ENCODE assay signal across 26 cellular contexts in genomic region chr20:62019144-62019805, GRCh38. TPM values are rescaled to one million over a fixed set of nuclear protein-coding genes. Genes with fewer than 3 reads are reported as not detected.
DNase-seq lines count a peak whose midpoint lies in the region; ATAC-seq, FAIRE-seq and TF ChIP-seq lines count a peak whose summit lies in the region.
"Had no signal": no experiment of that assay in that cellular context is flagged by ENCODE, and none has a peak within 500 bp of the region (broad histone marks: within the 10 kb centered on the region; RNA-seq: fewer than 3 reads in every experiment).

No MANE protein-coding gene starts in this region.

- no peak overlapping the region for H3K4me3 ChIP-seq in Panc1 (ENCODE audit: low read depth in 2 of 2, low read length in 2 of 2)
- no peak overlapping the region for H3K4me3 ChIP-seq in GM12878
- H3K4me3 ChIP-seq in lower lobe of right lung: no peak overlapping the region
- no peak overlapping the region for H3K4me3 ChIP-seq in skeletal muscle satellite cell (ENCODE audit: low read length)
- no peak overlapping the region for H3K4me3 ChIP-seq in hepatocyte
- H3K4me3 ChIP-seq: dorsolateral prefrontal cortex, mucosa of descending colon, SK-N-MC, upper lobe of right lung had no signal

- H4K20me1 ChIP-seq in GM12878 (ENCODE audit: control insufficient read depth, insufficient read depth) (no peaks in the 10 kb centered on the region), hepatocyte (ENCODE audit: insufficient read depth, poor library complexity, severe bottlenecking) (peaks cover 65% of the 10 kb centered on the region)

- H3K36me3 ChIP-seq in Panc1 (ENCODE audit: control insufficient read depth, insufficient read depth, low read length) (no peaks in the 10 kb centered on the region), GM12878 (ENCODE audit: control insufficient read depth in 2 of 2, insufficient read depth in 2 of 2, low read length in 1 of 2) (no peaks in the 10 kb centered on the region; a peak in 2 of 4 replicates), lower lobe of right lung (no peaks in the 10 kb centered on the region), skeletal muscle satellite cell (ENCODE audit: insufficient read depth, low read length) (no peaks in the 10 kb centered on the region), hepatocyte (replicated peaks; ENCODE audit: insufficient read depth, low read depth) (no peaks in the 10 kb centered on the region)
- H3K36me3 ChIP-seq: upper lobe of right lung had no signal

- no peak for TF ChIP-seq RAD21 in GM12878 (IDR thresholded peaks at IDR 0.05; ENCODE audit: insufficient read depth, low read depth, low read length)

- no peaks in the 10 kb centered on the region for H3K4me1 ChIP-seq in Panc1 (ENCODE audit: control insufficient read depth, insufficient read depth, low read length)
- H3K4me1 ChIP-seq in GM12878 (ENCODE audit: control insufficient read depth, insufficient read depth, low read length): peaks cover 20% of the 10 kb centered on the region
- peaks cover 7% of the 10 kb centered on the region for H3K4me1 ChIP-seq in lower lobe of right lung
- H3K4me1 ChIP-seq in skeletal muscle satellite cell (ENCODE audit: control insufficient read depth, insufficient read depth, low read length): peaks cover 6% of the 10 kb centered on the region
- H3K4me1 ChIP-seq in hepatocyte (ENCODE audit: insufficient read depth): no peaks in the 10 kb centered on the region
- H3K4me1 ChIP-seq: Caco-2 had no signal

- H3K27ac ChIP-seq in Panc1 (ENCODE audit: low read length) (no peak overlapping the region), GM12878 (ENCODE audit: control insufficient read depth, insufficient read depth) (no peak overlapping the region), lower lobe of right lung (no peak overlapping the region), hepatocyte (no peak overlapping the region)
- H3K27ac ChIP-seq: C4-2B, dorsolateral prefrontal cortex, SK-N-MC, upper lobe of right lung had no signal

- WGBS in GM12878 (ENCODE audit: insufficient coverage, insufficient replicate concordance, low lambda C conversion rate, missing lambda C conversion rate): 87% methylated on average over 19 of the region's 19 CpGs
- 95% methylated on average over 19 of the region's 19 CpGs for WGBS in hepatocyte (ENCODE audit: low lambda C conversion rate, missing lambda C conversion rate)

- SMC1A ChIA-PET in GM12878 (lab: Charles Lee; ENCODE audit: uncharacterized antibody, unreplicated experiment): no interaction called here

- H2AFZ ChIP-seq in GM12878 (ENCODE audit: control insufficient read depth, low read depth, low read length) (no peak overlapping the region), hepatocyte (no peak overlapping the region)

- in situ Hi-C loops in Panc1 (cut with HindIII; ENCODE audit: low pct_unique_long_range_greater_than_20kb, low sequenced_read_pairs): no loop called here
- in situ Hi-C loops in GM12878 (cut with MboI): loop anchor here (25.0 kb wide), 1 partner anchor 368 kb away; the partner anchor contains the start of gene RPS21

- no peak for TF ChIP-seq EP300 in GM12878 (IDR thresholded peaks at IDR 0.05; ENCODE audit: borderline replicate concordance in 1 of 2, control insufficient read depth in 1 of 2, low read depth in 2 of 2, low read length in 2 of 2)

- DNase-seq in Panc1 (ENCODE audit: low read depth, low spot score): no peak
- DNase-seq in GM12878 (ENCODE audit: low read depth, low spot score): no peak
- DNase-seq in lower lobe of right lung: peak; percentile 21
- no peak for DNase-seq in SIG-M5 (lab: John Stamatoyannopoulos, UW)
- DNase-seq in HuH-7 (ENCODE audit: low spot score): no peak
- DNase-seq in hepatocyte (ENCODE audit: low spot score): no peak
- DNase-seq: activated CD4-positive, alpha-beta T cell treated with anti-CD3 and anti-CD28 coated beads for 36 hours; activated CD8-positive, alpha-beta T cell treated with anti-CD3 and anti-CD28 coated beads, Interleukin-2, amount 10 ng/mL, durations not matched to agents 7 days and 5 days; activated effector memory CD4-positive, alpha-beta T cell treated with Interleukin-2 at 50 U/mL for 16 hours; activated naive CD8-positive, alpha-beta T cell treated with anti-CD3 and anti-CD28 coated beads, Interleukin-2, amount 10 ng/mL, durations not matched to agents 7 days and 5 days; Caco-2; mucosa of descending colon; NCI-H1105 treated with DMSO at 0.1 percent for 48 hours; NCI-H2029; NCI-H226; NCI-H69; upper lobe of right lung had no signal

- H3K4me2 ChIP-seq in GM12878 (ENCODE audit: control insufficient read depth, insufficient read depth): peak overlapping the region; percentile 25; the same call in 1 of the 2 replicates
- peak overlapping the region; percentile 40 for H3K4me2 ChIP-seq in skeletal muscle satellite cell (ENCODE audit: low read length)
- H3K4me2 ChIP-seq in hepatocyte: no peak overlapping the region

- no peaks in the 10 kb centered on the region for H3K9me2 ChIP-seq in hepatocyte (replicated peaks; ENCODE audit: insufficient read depth)

- ATAC-seq in Panc1 (0 out of 2 replicates have a peak, but pooled peaks have one; percentile 37), GM12878 (no peak), lower lobe of right lung (no peak)
- ATAC-seq: activated CD4-positive, alpha-beta T cell treated with anti-CD3 and anti-CD28 coated beads for 36 hours; activated CD8-positive, alpha-beta T cell treated with anti-CD3 and anti-CD28 coated beads, Interleukin-2, amount 10 ng/mL, durations not matched to agents 7 days and 5 days; HCT116 had no signal

- CTCF ChIA-PET in Panc1 (lab: Charles Lee): no interaction called here
- CTCF ChIA-PET in GM12878 (lab: Yijun Ruan, JAX): interaction anchor here (1.2 kb wide), 1 partner anchor 9 kb away, joined by 4 read pairs; no protein-coding TSS in a partner anchor

- TF ChIP-seq CTCF in Panc1 (IDR thresholded peaks at IDR 0.05) (no peak), GM12878 (IDR thresholded peaks at IDR 0.05 in 2 of 3, conservative IDR thresholded peaks at IDR 0.05 in 1 of 3; ENCODE audit: control insufficient read depth in 2 of 3, extremely low read depth in 1 of 3, insufficient read depth in 1 of 3, low read depth in 3 of 3, low read length in 3 of 3) (no peak), lower lobe of right lung (IDR thresholded peaks at IDR 0.05) (no peak), hepatocyte (IDR thresholded peaks at IDR 0.05; ENCODE audit: poor library complexity) (no peak)

- FAIRE-seq in GM12878 (lab: Jason Lieb, UNC): no peak
- FAIRE-seq: endothelial cell of umbilical vein, G401.6, keratinocyte, RCC 7860 had no signal

- POLR2A ChIA-PET in Panc1 (lab: Charles Lee): no interaction called here
- POLR2A ChIA-PET in GM12878 (lab: Charles Lee): no interaction called here

- intact Hi-C loops in Panc1 (cut with micrococcal nuclease; ENCODE audit: unreplicated experiment): no loop called here
- intact Hi-C loops in GM12878 (cut with micrococcal nuclease; ENCODE audit: unreplicated experiment): loop anchor here (10.0 kb wide), 1 partner anchor 366 kb away; the partner anchor contains the start of gene RPS21
- intact Hi-C loops in lower lobe of right lung (cut with DNase I): no loop called here

- no peaks in the 10 kb centered on the region for H3K9me3 ChIP-seq in Panc1 (ENCODE audit: control insufficient read depth, insufficient read depth, low read depth, low read length)
- no peaks in the 10 kb centered on the region for H3K9me3 ChIP-seq in GM12878 (replicated peaks; ENCODE audit: control insufficient read depth, insufficient read depth, low read length)
- no peaks in the 10 kb centered on the region for H3K9me3 ChIP-seq in lower lobe of right lung
- no peaks in the 10 kb centered on the region for H3K9me3 ChIP-seq in skeletal muscle satellite cell (replicated peaks; ENCODE audit: low read length)
- H3K9me3 ChIP-seq in hepatocyte (ENCODE audit: low read depth): no peaks in the 10 kb centered on the region
- H3K9me3 ChIP-seq: Caco-2, mucosa of descending colon, upper lobe of right lung had no signal

- RAD21 ChIA-PET in GM12878 (lab: Charles Lee; ENCODE audit: unreplicated experiment): no interaction called here

- no peaks in the 10 kb centered on the region for H3K27me3 ChIP-seq in Panc1 (ENCODE audit: control insufficient read depth, insufficient read depth, low read length)
- H3K27me3 ChIP-seq in GM12878 (replicated peaks in 1 of 2; ENCODE audit: control insufficient read depth in 2 of 2, insufficient read depth in 2 of 2, low read length in 1 of 2): no peaks in the 10 kb centered on the region
- no peaks in the 10 kb centered on the region for H3K27me3 ChIP-seq in lower lobe of right lung (ENCODE audit: low read depth)
- H3K27me3 ChIP-seq in skeletal muscle satellite cell (ENCODE audit: control insufficient read depth, insufficient read depth, low read length): no peaks in the 10 kb centered on the region
- H3K27me3 ChIP-seq in hepatocyte: no peaks in the 10 kb centered on the region
- H3K27me3 ChIP-seq: dorsolateral prefrontal cortex, upper lobe of right lung had no signal

- H3K79me2 ChIP-seq in GM12878 (ENCODE audit: control insufficient read depth, insufficient read depth, low read length): peaks cover 17% of the 10 kb centered on the region
- peaks cover 97% of the 10 kb centered on the region for H3K79me2 ChIP-seq in hepatocyte

- no peak for TF ChIP-seq POLR2A in GM12878 (IDR thresholded peaks at IDR 0.05; ENCODE audit: low read depth, low read length)

- H3K9ac ChIP-seq in GM12878 (ENCODE audit: control insufficient read depth, insufficient read depth, low read length) (no peak overlapping the region), skeletal muscle satellite cell (ENCODE audit: low read depth, low read length) (no peak overlapping the region)

- no TSS peak for BruUV-seq in Panc1 (replicated peaks; lab: Mats Ljungman, UMichigan)
- no TSS peak for BruUV-seq in GM12878 (replicated peaks; lab: Mats Ljungman, UMichigan)

RNA-seq across cellular contexts. Expression of gene TAF4, which starts 46.4 kb away (rescaled TPM):
- 21.0 TPM for total RNA-seq in Panc1 (2021; ENCODE audit: unreplicated experiment)
- 27.9 TPM for polyA plus RNA-seq in Panc1 (2012; ENCODE audit: insufficient read length)
- 31.6 and 34.9 TPM in 2 replicates for total RNA-seq in GM12878 (2013; cell fraction: nucleolus; rRNA removed)
- total RNA-seq in GM12878 (2014; rRNA removed): 2.6 and 3.4 TPM in 2 replicates
- 3.7 and 4.2 TPM in 2 replicates for total RNA-seq in GM12878 (2014; rRNA removed; fragmentation: Illumina TruSeq; extraction: Trizol)
- total RNA-seq in GM12878 (2021): 16.9 and 19.5 TPM in 2 replicates
- 3.3 TPM for polyA plus RNA-seq in GM12878 (2011; ENCODE audit: low read depth)
- 3.4 and 3.5 TPM in 2 replicates for polyA plus RNA-seq in GM12878 (2011; rRNA removed)
- polyA plus RNA-seq in GM12878 (2011; cell fraction: cytosol; rRNA removed): 4.7 and 5.4 TPM in 2 replicates
- polyA plus RNA-seq in GM12878 (2011; cell fraction: nucleus; rRNA removed): 9.1 and 18.4 TPM in 2 replicates
- 8.3 and 9.1 TPM in 2 replicates for polyA plus RNA-seq in GM12878 (2012)
- polyA plus RNA-seq in GM12878 (2014; fragmentation: Illumina TruSeq; extraction: Trizol): 10.8 and 11.0 TPM in 2 replicates
- 1 to 10 TPM in 1 of 2 experiments, under 1 TPM in 1; 0.39 to 1.0 TPM for polyA plus RNA-seq in GM12878 (2014; fragmentation: Nextera tagmentation; extraction: Ambion mirVana)
- polyA plus RNA-seq in GM12878 (2014; rRNA removed): 7.7 and 9.1 TPM in 2 replicates
- 1 to 10 TPM; 1.6 to 1.7 TPM for polyA plus RNA-seq in GM12878 (2016; fragmentation: Nextera tagmentation; extraction: Ambion mirVana)
- 2.9 and 4.8 TPM in 2 replicates for polyA minus RNA-seq in GM12878 (2011; rRNA and poly(A)+ RNA removed)
- polyA minus RNA-seq in GM12878 (2011; cell fraction: cytosol; rRNA and poly(A)+ RNA removed): 14.2 and 18.0 TPM in 2 replicates
- polyA minus RNA-seq in GM12878 (2011; cell fraction: nucleus; rRNA and poly(A)+ RNA removed): 3.1 and 10.1 TPM in 2 replicates
- total RNA-seq in lower lobe of right lung: 17.6 TPM
- 3.7 and 6.8 TPM in 2 replicates for total RNA-seq in skeletal muscle satellite cell (2012; rRNA removed)
- total RNA-seq in hepatocyte: 6.6 and 7.5 TPM in 2 replicates
- 2.9 and 3.3 TPM in 2 replicates for polyA plus RNA-seq in hepatocyte
